In the genomic region with DNA sequence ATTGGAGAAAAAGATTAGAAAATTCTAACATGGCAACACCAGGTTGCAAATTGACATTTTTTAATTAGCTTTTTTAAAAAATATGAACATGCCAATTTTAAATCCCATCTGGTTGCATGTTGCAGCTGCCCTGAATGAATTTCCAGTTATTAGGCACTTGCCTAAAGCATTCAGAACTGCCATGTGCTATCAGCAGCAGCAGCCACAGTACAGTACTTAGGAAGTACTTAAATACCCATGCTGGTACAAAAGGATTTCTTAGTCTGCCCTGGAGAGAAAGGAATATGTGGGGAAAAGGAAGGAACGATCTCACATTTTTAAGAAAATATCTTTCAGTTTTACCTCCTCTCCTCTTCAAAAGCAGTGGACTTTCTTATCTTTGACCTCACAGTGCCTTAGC, we compare ENCODE assay signal across 24 cellular contexts. TPM values are rescaled to one million over a fixed set of nuclear protein-coding genes. Genes with fewer than 3 reads are reported as not detected.
DNase-seq lines count a peak whose midpoint lies in the region; ATAC-seq and TF ChIP-seq lines count a peak whose summit lies in the region.
"Had no signal": no experiment of that assay in that cellular context is flagged by ENCODE, and none has a peak within 500 bp of the region (broad histone marks: within the 10 kb centered on the region; RNA-seq: fewer than 3 reads in every experiment).

No MANE protein-coding gene starts in this region.

- no peak overlapping the region for H3K4me3 ChIP-seq in CD4-positive, CD25-positive, alpha-beta regulatory T cell (ENCODE audit: low read depth, low read length)
- H3K4me3 ChIP-seq in GM23338 (no peak overlapping the region), SK-N-MC (peak overlapping the region; percentile 46)
- H3K4me3 ChIP-seq: esophagus muscularis mucosa, mucosa of descending colon had no signal

- H3K4me1 Mint-ChIP-seq in CD4-positive, CD25-positive, alpha-beta regulatory T cell: peaks cover 13 to 39% (median 27%) of the 10 kb centered on the region in 4 donors
- H3K4me1 Mint-ChIP-seq in GM23338: peaks cover 28% of the 10 kb centered on the region

- no peak overlapping the region for H3K4me3 Mint-ChIP-seq in CD4-positive, CD25-positive, alpha-beta regulatory T cell
- no peak overlapping the region for H3K4me3 Mint-ChIP-seq in GM23338
- H3K4me3 Mint-ChIP-seq: natural killer cell had no signal

- DNase-seq in CD4-positive, CD25-positive, alpha-beta regulatory T cell: no peak
- DNase-seq in GM23338 (ENCODE audit: low spot score) (no peak), SK-N-MC (ENCODE audit: low read depth, low spot score) (peak; percentile 44), left ventricle myocardium superior (no peak), DMS153 (lab: John Stamatoyannopoulos, UW) (no peak), posterior cingulate gyrus (no peak)
- DNase-seq: activated CD4-positive, alpha-beta T cell treated with anti-CD3 and anti-CD28 coated beads, Interleukin-2, amount 50 U/mL, for 48 hours; activated T-cell treated with anti-CD3 and anti-CD28 coated beads, Interleukin-2, amount 50 U/mL, for 48 hours; C1 segment of cervical spinal cord; Caco-2; foreskin keratinocyte; mammary epithelial cell; mucosa of descending colon; natural killer cell; NCI-H1048; NCI-H1930; NCI-H446; NCI-H774; occipital lobe; RPMI8226; stimulated activated naive CD4-positive, alpha-beta T cell treated with Interleukin-2 at 50 U/mL for 16 hours had no signal

- ATAC-seq in CD4-positive, CD25-positive, alpha-beta regulatory T cell (ENCODE audit: low read depth in 2 of 2): no peak
- ATAC-seq in GM23338: peak; percentile 52
- ATAC-seq in left ventricle myocardium superior: peak; percentile 77
- ATAC-seq in HG03469 (IDR thresholded peaks at IDR 0.05; ENCODE audit: unreplicated experiment): no peak
- ATAC-seq in GM18519 (IDR thresholded peaks at IDR 0.05; ENCODE audit: low FRiP score, unreplicated experiment): no peak
- ATAC-seq: foreskin keratinocyte, mucosa of descending colon had no signal

- H3K36me3 ChIP-seq in CD4-positive, CD25-positive, alpha-beta regulatory T cell (ENCODE audit: control insufficient read depth, insufficient read depth, low read length): no peaks in the 10 kb centered on the region
- no peaks in the 10 kb centered on the region for H3K36me3 ChIP-seq in GM23338 (ENCODE audit: insufficient read depth)
- no peaks in the 10 kb centered on the region for H3K36me3 ChIP-seq in SK-N-MC (ENCODE audit: insufficient read depth, low read length)
- H3K36me3 ChIP-seq: esophagus muscularis mucosa had no signal

- peaks cover 0 to 2% (median 1%) of the 10 kb centered on the region in 7 donors for H3K9me3 Mint-ChIP-seq in CD4-positive, CD25-positive, alpha-beta regulatory T cell
- H3K9me3 Mint-ChIP-seq in GM23338: no peaks in the 10 kb centered on the region
- H3K9me3 Mint-ChIP-seq: natural killer cell had no signal

- peak overlapping the region in 2 of 3 donors; percentile 28 to 42 for H3K27ac Mint-ChIP-seq in CD4-positive, CD25-positive, alpha-beta regulatory T cell
- H3K27ac Mint-ChIP-seq in GM23338: no peak overlapping the region

- H3K9me2 ChIP-seq in GM23338 (ENCODE audit: insufficient read depth): no peaks in the 10 kb centered on the region

- no peaks in the 10 kb centered on the region for H3K4me1 ChIP-seq in CD4-positive, CD25-positive, alpha-beta regulatory T cell (ENCODE audit: control insufficient read depth, insufficient read depth, low read length, poor library complexity, severe bottlenecking)
- peaks cover 23% of the 10 kb centered on the region for H3K4me1 ChIP-seq in GM23338 (ENCODE audit: insufficient read depth)
- H3K4me1 ChIP-seq: foreskin keratinocyte had no signal

- no peak for TF ChIP-seq CTCF in GM23338 (conservative IDR thresholded peaks at IDR 0.05; ENCODE audit: low read depth in 2 of 2)

- H3K79me2 ChIP-seq in GM23338 (replicated peaks; ENCODE audit: insufficient read depth): peaks cover 20% of the 10 kb centered on the region

- H3K9ac ChIP-seq in SK-N-MC (ENCODE audit: insufficient read length): peak overlapping the region; percentile 61

- peak overlapping the region; percentile 11; the same call in 1 of the 2 replicates for H3K4me2 ChIP-seq in GM23338

- H3K27ac ChIP-seq in CD4-positive, CD25-positive, alpha-beta regulatory T cell (ENCODE audit: insufficient read depth, low read length, poor library complexity, severe bottlenecking): no peak overlapping the region
- peak overlapping the region; percentile 43; the same call in 1 of the 2 replicates for H3K27ac ChIP-seq in GM23338 (ENCODE audit: low read depth)
- H3K27ac ChIP-seq in SK-N-MC: peak overlapping the region; percentile 90
- H3K27ac ChIP-seq: esophagus muscularis mucosa, foreskin keratinocyte had no signal

- no peaks in the 10 kb centered on the region for H3F3A ChIP-seq in GM23338 (replicated peaks; ENCODE audit: low read depth)

- H3K27me3 ChIP-seq in CD4-positive, CD25-positive, alpha-beta regulatory T cell (ENCODE audit: control insufficient read depth, insufficient read depth, low read length): no peaks in the 10 kb centered on the region
- no peaks in the 10 kb centered on the region for H3K27me3 ChIP-seq in GM23338 (ENCODE audit: insufficient read depth)
- H3K27me3 ChIP-seq: esophagus muscularis mucosa, foreskin keratinocyte had no signal

- intact Hi-C loops in left ventricle myocardium superior (cut with micrococcal nuclease) (no loop called here), posterior cingulate gyrus (cut with DNase I) (no loop called here)

- H3K27me3 Mint-ChIP-seq in CD4-positive, CD25-positive, alpha-beta regulatory T cell: no peaks in the 10 kb centered on the region
- H3K27me3 Mint-ChIP-seq in GM23338 (ENCODE audit: insufficient read depth, low read depth, poor library complexity): no peaks in the 10 kb centered on the region

- H3K36me3 Mint-ChIP-seq in CD4-positive, CD25-positive, alpha-beta regulatory T cell: peaks cover 9% of the 10 kb centered on the region
- no peaks in the 10 kb centered on the region for H3K36me3 Mint-ChIP-seq in GM23338 (ENCODE audit: low read depth)
- H3K36me3 Mint-ChIP-seq: natural killer cell had no signal

- no peaks in the 10 kb centered on the region for H3K9me3 ChIP-seq in CD4-positive, CD25-positive, alpha-beta regulatory T cell (ENCODE audit: control insufficient read depth in 2 of 2, low read length in 2 of 2)
- no peaks in the 10 kb centered on the region for H3K9me3 ChIP-seq in SK-N-MC (ENCODE audit: low read depth, low read length)
- H3K9me3 ChIP-seq: Caco-2, esophagus muscularis mucosa, mucosa of descending colon had no signal

- no peaks in the 10 kb centered on the region for H4K20me1 ChIP-seq in GM23338 (replicated peaks; ENCODE audit: insufficient read depth)

- no peak overlapping the region for H2AFZ ChIP-seq in GM23338

TF ChIP-seq in GM23338, 12 proteins besides CTCF, POLR2A, EP300 and RAD21 (continues in another document):
- TF ChIP-seq POLR2AphosphoS5 (IDR thresholded peaks at IDR 0.05; ENCODE audit: low read depth): no peak
- no peak for TF ChIP-seq STAT1 (IDR thresholded peaks at IDR 0.05; ENCODE audit: unreplicated experiment)
- no peak for TF ChIP-seq NANOG (IDR thresholded peaks at IDR 0.05; ENCODE audit: borderline replicate concordance)
- TF ChIP-seq, protein P1, sequence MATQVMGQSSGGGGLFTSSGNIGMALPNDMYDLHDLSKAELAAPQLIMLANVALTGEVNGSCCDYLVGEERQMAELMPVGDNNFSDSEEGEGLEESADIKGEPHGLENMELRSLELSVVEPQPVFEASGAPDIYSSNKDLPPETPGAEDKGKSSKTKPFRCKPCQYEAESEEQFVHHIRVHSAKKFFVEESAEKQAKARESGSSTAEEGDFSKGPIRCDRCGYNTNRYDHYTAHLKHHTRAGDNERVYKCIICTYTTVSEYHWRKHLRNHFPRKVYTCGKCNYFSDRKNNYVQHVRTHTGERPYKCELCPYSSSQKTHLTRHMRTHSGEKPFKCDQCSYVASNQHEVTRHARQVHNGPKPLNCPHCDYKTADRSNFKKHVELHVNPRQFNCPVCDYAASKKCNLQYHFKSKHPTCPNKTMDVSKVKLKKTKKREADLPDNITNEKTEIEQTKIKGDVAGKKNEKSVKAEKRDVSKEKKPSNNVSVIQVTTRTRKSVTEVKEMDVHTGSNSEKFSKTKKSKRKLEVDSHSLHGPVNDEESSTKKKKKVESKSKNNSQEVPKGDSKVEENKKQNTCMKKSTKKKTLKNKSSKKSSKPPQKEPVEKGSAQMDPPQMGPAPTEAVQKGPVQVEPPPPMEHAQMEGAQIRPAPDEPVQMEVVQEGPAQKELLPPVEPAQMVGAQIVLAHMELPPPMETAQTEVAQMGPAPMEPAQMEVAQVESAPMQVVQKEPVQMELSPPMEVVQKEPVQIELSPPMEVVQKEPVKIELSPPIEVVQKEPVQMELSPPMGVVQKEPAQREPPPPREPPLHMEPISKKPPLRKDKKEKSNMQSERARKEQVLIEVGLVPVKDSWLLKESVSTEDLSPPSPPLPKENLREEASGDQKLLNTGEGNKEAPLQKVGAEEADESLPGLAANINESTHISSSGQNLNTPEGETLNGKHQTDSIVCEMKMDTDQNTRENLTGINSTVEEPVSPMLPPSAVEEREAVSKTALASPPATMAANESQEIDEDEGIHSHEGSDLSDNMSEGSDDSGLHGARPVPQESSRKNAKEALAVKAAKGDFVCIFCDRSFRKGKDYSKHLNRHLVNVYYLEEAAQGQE (IDR thresholded peaks at IDR 0.05; ENCODE audit: unreplicated experiment): no peak
- TF ChIP-seq ZNF331 (CRISPR knock-in tag; IDR thresholded peaks at IDR 0.05; ENCODE audit: low read depth): no peak
- no peak for TF ChIP-seq CREB1 (CRISPR knock-in tag; IDR thresholded peaks at IDR 0.05; ENCODE audit: low read depth)
- TF ChIP-seq ZNF114 (CRISPR knock-in tag; IDR thresholded peaks at IDR 0.05): no peak
- TF ChIP-seq, protein P2, sequence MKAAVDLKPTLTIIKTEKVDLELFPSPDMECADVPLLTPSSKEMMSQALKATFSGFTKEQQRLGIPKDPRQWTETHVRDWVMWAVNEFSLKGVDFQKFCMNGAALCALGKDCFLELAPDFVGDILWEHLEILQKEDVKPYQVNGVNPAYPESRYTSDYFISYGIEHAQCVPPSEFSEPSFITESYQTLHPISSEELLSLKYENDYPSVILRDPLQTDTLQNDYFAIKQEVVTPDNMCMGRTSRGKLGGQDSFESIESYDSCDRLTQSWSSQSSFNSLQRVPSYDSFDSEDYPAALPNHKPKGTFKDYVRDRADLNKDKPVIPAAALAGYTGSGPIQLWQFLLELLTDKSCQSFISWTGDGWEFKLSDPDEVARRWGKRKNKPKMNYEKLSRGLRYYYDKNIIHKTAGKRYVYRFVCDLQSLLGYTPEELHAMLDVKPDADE (IDR thresholded peaks at IDR 0.05): no peak
- no peak for TF ChIP-seq EZH2 (IDR thresholded peaks at IDR 0.05; ENCODE audit: low read depth, unreplicated experiment)
- no peak for TF ChIP-seq JUNB (IDR thresholded peaks at IDR 0.05; ENCODE audit: unreplicated experiment)
- no peak for TF ChIP-seq EZH2phosphoT487 (IDR thresholded peaks at IDR 0.05; ENCODE audit: unreplicated experiment)

RNA-seq across cellular contexts. Expression of a gene that starts 46.2 kb away (rescaled TPM):
- total RNA-seq in CD4-positive, CD25-positive, alpha-beta regulatory T cell: 21.3 TPM
- 1 to 10 TPM; 1.5 to 3.5 (median 2.8) TPM for polyA plus RNA-seq in CD4-positive, CD25-positive, alpha-beta regulatory T cell
- total RNA-seq in GM23338 (2014; rRNA removed; shearing (Covaris generic)): 17.9 and 20.3 TPM in 2 replicates
- polyA plus RNA-seq in GM23338 (2016; fragmentation: Nextera tagmentation; extraction: Ambion mirVana): 8.0 and 9.6 TPM in 2 replicates
- total RNA-seq in left ventricle myocardium superior: 30.6 TPM

Comparison
In these comparisons a context has a peak if more than half of its experiments do, and no peak if none do; other contexts are left out.
1. ATAC-seq: peak in GM23338 (single experiment) and left ventricle myocardium superior (single experiment); none in CD4-positive, CD25-positive, alpha-beta regulatory T cell (0 of 2), HG03469 (single experiment) and GM18519 (single experiment).